Comparison of ENCODE assay signal across 10 cellular contexts in the genomic region with DNA sequence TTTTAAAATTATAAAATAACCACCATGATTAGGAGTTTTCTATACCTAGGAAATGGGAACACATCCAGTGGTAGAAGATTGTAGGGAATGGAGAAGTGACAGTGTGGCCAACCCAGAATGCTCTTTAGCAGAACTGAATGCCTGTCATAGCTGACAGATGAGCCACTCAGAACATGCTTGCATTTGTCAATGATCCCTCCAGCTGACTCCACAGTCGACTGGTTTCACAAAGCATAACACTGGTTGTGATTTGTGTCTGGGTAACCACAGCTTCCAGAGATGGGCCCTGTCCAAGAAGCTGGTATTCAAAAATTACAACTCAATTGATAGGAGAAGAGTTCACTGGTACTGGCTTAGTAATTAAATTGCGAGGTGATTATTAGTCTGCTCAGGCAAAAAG. TPM values are rescaled to one million over a fixed set of nuclear protein-coding genes. Genes with fewer than 3 reads are reported as not detected.
DNase-seq lines count a peak whose midpoint lies in the region; TF ChIP-seq lines count a peak whose summit lies in the region.
"Had no signal": no experiment of that assay in that cellular context is flagged by ENCODE, and none has a peak within 500 bp of the region (broad histone marks: within the 10 kb centered on the region; RNA-seq: fewer than 3 reads in every experiment).

No MANE protein-coding gene starts in this region.

- H3K4me3 ChIP-seq in AG04449 (ENCODE audit: low read depth, low read length), result no peak overlapping the region
- H3K4me3 ChIP-seq in astrocyte of the spinal cord (ENCODE audit: low read depth, low read length), result no peak overlapping the region

- POLR2A ChIA-PET in AG04449 (lab: Yijun Ruan, JAX), result interaction anchor here (0.5 kb wide), 1 partner anchor 493 kb away, joined by 3 read pairs; no protein-coding TSS in a partner anchor

- in situ Hi-C loops in astrocyte of the spinal cord (cut with HindIII; ENCODE audit: low sequenced_read_pairs), result no loop called here

- DNase-seq in AG04449 (ENCODE audit: low read depth, low spot score) (peak; percentile 77), HT1080 (ENCODE audit: low read depth) (peak; percentile 72), astrocyte of the spinal cord (ENCODE audit: low read depth, low spot score) (peak; percentile 71), hepatic stellate cell (ENCODE audit: low spot score) (peak; percentile 80), NCI-H2029 (lab: John Stamatoyannopoulos, UW) (no peak)
- DNase-seq in activated CD8-positive, alpha-beta memory T cell treated with anti-CD3 and anti-CD28 coated beads for 24 hours, result no peak
- DNase-seq in activated effector memory CD4-positive, alpha-beta T cell treated with Interleukin-2 at 50 U/mL for 16 hours, result no peak
- no peak for DNase-seq in central memory CD4-positive, alpha-beta T cell
- DNase-seq: activated T-cell treated with anti-CD3 and anti-CD28 coated beads, Interleukin-2, amount 50 U/mL, for 4 hours; CD4-positive, alpha-beta memory T cell had no signal

- no peak for TF ChIP-seq CTCF in AG04449 (IDR thresholded peaks at IDR 0.05; ENCODE audit: insufficient read depth, low read length, missing control alignments)
- no peak for TF ChIP-seq CTCF in astrocyte of the spinal cord (IDR thresholded peaks at IDR 0.05; ENCODE audit: low read depth, low read length)

- CTCF ChIA-PET in AG04449 (lab: Yijun Ruan, JAX), result interaction anchor here (1.5 to 1.9 kb wide), 2 partner anchors 16 to 101 kb away, joined by 3 to 5 read pairs; no protein-coding TSS in a partner anchor

RNA-seq across cellular contexts. Expression of gene CTIF, which starts 9.0 kb away (rescaled TPM):
- total RNA-seq in HT1080 (2014; rRNA removed; shearing (Covaris generic)), result 18.9 and 19.8 TPM in 2 replicates
- polyA plus RNA-seq in HT1080 (2015; cell fraction: cytosol; rRNA removed), result 16.1 and 21.8 TPM in 2 replicates
- polyA plus RNA-seq in HT1080 (2015; cell fraction: nucleus; rRNA removed), result 115 and 121 TPM in 2 replicates
- polyA plus RNA-seq: CD4-positive, alpha-beta memory T cell had no signal

Comparison
In these comparisons a context has a peak if more than half of its experiments do, and no peak if none do; other contexts are left out.
1. DNase-seq: peak in AG04449 (single experiment), HT1080 (single experiment), astrocyte of the spinal cord (single experiment) and hepatic stellate cell (single experiment); none in activated CD8-positive, alpha-beta memory T cell treated with anti-CD3 and anti-CD28 coated beads for 24 hours (single experiment), activated effector memory CD4-positive, alpha-beta T cell treated with Interleukin-2 at 50 U/mL for 16 hours (single experiment), NCI-H2029 (single experiment) and central memory CD4-positive, alpha-beta T cell (single experiment).